Comparison of ENCODE assay signal across 21 cellular contexts in genomic region chr4:150252306-150252705, GRCh38.
DNase-seq lines count a peak whose midpoint lies in the region; TF ChIP-seq lines count a peak whose summit lies in the region.
"Had no signal": no experiment of that assay in that cellular context is flagged by ENCODE, and none has a peak within 500 bp of the region (broad histone marks: within the 10 kb centered on the region; RNA-seq: fewer than 3 reads in every experiment).

No MANE protein-coding gene starts in this region.

- H3K4me1 ChIP-seq in sigmoid colon, result peaks cover 0 to 41% (median 34%) of the 10 kb centered on the region in 4 donors
- H3K4me1 ChIP-seq: BLaER1, HAP-1 had no signal

- H3K36me3 Mint-ChIP-seq in HFFc6 (ENCODE audit: low read depth), result peaks cover 63% of the 10 kb centered on the region
- H3K36me3 Mint-ChIP-seq in brain, result peaks cover 71% of the 10 kb centered on the region
- H3K36me3 Mint-ChIP-seq in mesothelial cell of epicardium, result peaks cover 47% of the 10 kb centered on the region
- H3K36me3 Mint-ChIP-seq in activated T-helper 1 cell treated with anti-CD3 and anti-CD28 coated beads, Interleukin-12 subunit alpha, Interleukin-12 subunit beta, Interleukin-2, Interleukin-4 antibody, amounts not matched to agents 30 ng/mL and 10 ng/mL and 1 ng/mL, durations not matched to agents 14 hours and 24 hours and 36 hours (ENCODE audit: low read depth), result no peaks in the 10 kb centered on the region
- H3K36me3 Mint-ChIP-seq: CD4-positive, alpha-beta memory T cell had no signal

- H3K9me3 ChIP-seq in sigmoid colon, result no peaks in the 10 kb centered on the region
- H3K9me3 ChIP-seq: BLaER1, HAP-1, Peyer's patch, SJSA1 had no signal

- H3K4me1 Mint-ChIP-seq in HFFc6 (ENCODE audit: low read depth), result peaks cover 25% of the 10 kb centered on the region
- H3K4me1 Mint-ChIP-seq in brain, result peaks cover 14% of the 10 kb centered on the region
- peaks cover 8% of the 10 kb centered on the region for H3K4me1 Mint-ChIP-seq in mesothelial cell of epicardium
- no peaks in the 10 kb centered on the region for H3K4me1 Mint-ChIP-seq in activated T-helper 1 cell treated with anti-CD3 and anti-CD28 coated beads, Interleukin-12 subunit alpha, Interleukin-12 subunit beta, Interleukin-2, Interleukin-4 antibody, amounts not matched to agents 30 ng/mL and 10 ng/mL and 1 ng/mL, durations not matched to agents 14 hours and 24 hours and 36 hours (ENCODE audit: low read depth)
- H3K4me1 Mint-ChIP-seq: CD4-positive, alpha-beta memory T cell; IgD-negative memory B cell had no signal

- H3K27ac Mint-ChIP-seq in HFFc6, result peak overlapping the region; percentile 81
- peak overlapping the region; percentile 68 to 96 (median 81) for H3K27ac Mint-ChIP-seq in brain
- peak overlapping the region; percentile 85 for H3K27ac Mint-ChIP-seq in mesothelial cell of epicardium
- no peak overlapping the region for H3K27ac Mint-ChIP-seq in activated T-helper 1 cell treated with anti-CD3 and anti-CD28 coated beads, Interleukin-12 subunit alpha, Interleukin-12 subunit beta, Interleukin-2, Interleukin-4 antibody, amounts not matched to agents 30 ng/mL and 10 ng/mL and 1 ng/mL, durations not matched to agents 14 hours and 24 hours and 36 hours

- no peaks in the 10 kb centered on the region for H3K27me3 ChIP-seq in sigmoid colon
- H3K27me3 ChIP-seq: BLaER1, Peyer's patch, SJSA1 had no signal

- DNase-seq in HFFc6 (no peak), mesothelial cell of epicardium (ENCODE audit: low spot score in 2 of 2, unreplicated experiment in 2 of 2) (no peak), sigmoid colon (no peak), kidney tubule cell (ENCODE audit: low spot score) (no peak), retina (no peak), NCI-H1048 (lab: John Stamatoyannopoulos, UW) (no peak)
- DNase-seq in activated T-helper 1 cell treated with anti-CD3 and anti-CD28 coated beads, Interleukin-12 subunit alpha, Interleukin-12 subunit beta, Interleukin-2, Interleukin-4 antibody, amounts not matched to agents 30 ng/mL and 10 ng/mL and 1 ng/mL, durations not matched to agents 14 hours and 24 hours and 36 hours (ENCODE audit: low spot score), result no peak
- DNase-seq: Calu3; CD4-positive, alpha-beta memory T cell; Karpas-422; NCI-H1105; NCI-H1694; NCI-H2081 treated with DMSO at 0.1 percent for 48 hours; Peyer's patch had no signal

- H3K4me3 ChIP-seq in sigmoid colon, result no peak overlapping the region
- H3K4me3 ChIP-seq: BLaER1, GM12878, HAP-1, Peyer's patch, SJSA1 had no signal

- TF ChIP-seq POLR2A in sigmoid colon (IDR thresholded peaks at IDR 0.05), result no peak

- H3K27ac ChIP-seq in sigmoid colon, result peak overlapping the region in 3 of 4 donors; percentile 34 to 60 (median 36)
- H3K27ac ChIP-seq: BLaER1, HL-60, SJSA1 had no signal

- peak overlapping the region; percentile 75; the same call in 1 of the 2 replicates for H3K4me3 Mint-ChIP-seq in HFFc6
- H3K4me3 Mint-ChIP-seq in brain, result no peak overlapping the region
- no peak overlapping the region for H3K4me3 Mint-ChIP-seq in mesothelial cell of epicardium
- no peak overlapping the region for H3K4me3 Mint-ChIP-seq in activated T-helper 1 cell treated with anti-CD3 and anti-CD28 coated beads, Interleukin-12 subunit alpha, Interleukin-12 subunit beta, Interleukin-2, Interleukin-4 antibody, amounts not matched to agents 30 ng/mL and 10 ng/mL and 1 ng/mL, durations not matched to agents 14 hours and 24 hours and 36 hours
- H3K4me3 Mint-ChIP-seq: CD4-positive, alpha-beta memory T cell; IgD-negative memory B cell had no signal

- TF ChIP-seq CTCF in HFFc6 (IDR thresholded peaks at IDR 0.05) (no peak), brain (conservative IDR thresholded peaks at IDR 0.05) (no peak), mesothelial cell of epicardium (IDR thresholded peaks at IDR 0.05; ENCODE audit: unreplicated experiment) (no peak), sigmoid colon (IDR thresholded peaks at IDR 0.05) (no peak)

- WGBS in sigmoid colon, 2 donors, result 90 to 93% methylated on average over 6 of the region's 6 CpGs

- H3K36me3 ChIP-seq in sigmoid colon, result peaks cover 0 to 39% (median 2%) of the 10 kb centered on the region in 4 donors
- H3K36me3 ChIP-seq: HAP-1, Peyer's patch had no signal

- H3K9me3 Mint-ChIP-seq in HFFc6, result peaks cover 19% of the 10 kb centered on the region
- H3K9me3 Mint-ChIP-seq in brain, result no peaks in the 10 kb centered on the region
- H3K9me3 Mint-ChIP-seq in mesothelial cell of epicardium, result no peaks in the 10 kb centered on the region
- H3K9me3 Mint-ChIP-seq in activated T-helper 1 cell treated with anti-CD3 and anti-CD28 coated beads, Interleukin-12 subunit alpha, Interleukin-12 subunit beta, Interleukin-2, Interleukin-4 antibody, amounts not matched to agents 30 ng/mL and 10 ng/mL and 1 ng/mL, durations not matched to agents 14 hours and 24 hours and 36 hours, result no peaks in the 10 kb centered on the region
- H3K9me3 Mint-ChIP-seq: IgD-negative memory B cell had no signal

- intact Hi-C loops in sigmoid colon (cut with DNase I), result no loop called here
- intact Hi-C loops in activated T-helper 1 cell treated with anti-CD3 and anti-CD28 coated beads, Interleukin-12 subunit alpha, Interleukin-12 subunit beta, Interleukin-2, Interleukin-4 antibody, amounts not matched to agents 30 ng/mL and 10 ng/mL and 1 ng/mL, durations not matched to agents 14 hours and 24 hours and 36 hours (cut with micrococcal nuclease), result no loop called here

- H3K27me3 Mint-ChIP-seq in HFFc6 (ENCODE audit: insufficient read depth) (peaks cover 64% of the 10 kb centered on the region), brain (no peaks in the 10 kb centered on the region), mesothelial cell of epicardium (ENCODE audit: low read depth) (no peaks in the 10 kb centered on the region)
- no peaks in the 10 kb centered on the region for H3K27me3 Mint-ChIP-seq in activated T-helper 1 cell treated with anti-CD3 and anti-CD28 coated beads, Interleukin-12 subunit alpha, Interleukin-12 subunit beta, Interleukin-2, Interleukin-4 antibody, amounts not matched to agents 30 ng/mL and 10 ng/mL and 1 ng/mL, durations not matched to agents 14 hours and 24 hours and 36 hours (ENCODE audit: insufficient read depth)
- H3K27me3 Mint-ChIP-seq: IgD-negative memory B cell had no signal

- no peak for TF ChIP-seq EP300 in sigmoid colon (IDR thresholded peaks at IDR 0.05)
